ENCODE assay signal across 8 cellular contexts in the genomic region with DNA sequence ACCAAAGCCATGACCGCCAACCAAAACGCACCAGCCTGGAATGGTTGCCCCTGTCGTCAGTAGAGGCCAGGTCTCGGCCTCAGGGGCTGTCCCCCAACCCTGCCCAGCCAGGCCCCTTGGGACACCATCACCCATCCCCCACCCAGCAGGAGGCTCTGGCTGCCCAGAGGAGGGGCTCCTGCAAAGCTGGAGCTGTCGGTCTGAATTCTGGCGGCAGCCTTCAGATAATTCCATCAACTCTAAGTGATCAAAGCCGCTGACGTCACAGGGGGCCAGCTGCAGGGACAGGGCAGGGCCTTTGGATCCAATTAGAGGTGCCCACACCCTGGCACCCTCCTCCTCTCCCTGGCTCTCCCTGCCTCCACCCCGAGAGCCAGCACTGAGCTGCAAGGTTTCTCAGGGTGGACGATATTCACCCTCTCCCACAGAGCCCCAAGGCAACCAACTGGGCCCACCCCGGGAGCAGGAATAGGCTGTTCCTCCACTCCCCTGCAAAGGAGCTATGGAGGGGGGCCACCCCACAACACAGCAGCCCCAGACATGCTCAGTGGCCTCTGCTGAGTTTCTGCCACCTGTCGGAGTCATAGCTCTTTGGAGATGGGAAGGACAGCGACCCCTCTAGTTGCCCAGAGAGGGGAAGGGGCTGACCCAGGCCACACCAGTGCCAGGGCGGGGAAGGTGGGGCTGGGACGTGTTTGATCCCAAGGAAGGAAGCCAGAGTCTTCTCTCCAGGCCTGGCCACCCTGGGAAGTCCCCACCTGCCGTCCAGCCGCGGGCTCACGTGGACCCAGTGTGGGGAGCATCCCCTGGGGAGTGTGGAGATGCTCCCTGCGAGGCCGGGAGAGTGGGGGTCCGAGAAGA.
DNase-seq lines count a peak whose midpoint lies in the region; TF ChIP-seq lines count a peak whose summit lies in the region.

No MANE protein-coding gene starts in this region.

- H3K9me3 ChIP-seq in ascending aorta: no peaks in the 10 kb centered on the region

- H3K9me3 Mint-ChIP-seq in mesothelial cell of epicardium: no peaks in the 10 kb centered on the region

- DNase-seq in stimulated activated CD4-positive, alpha-beta T cell treated with anti-CD3 and anti-CD28 coated beads, Interleukin-15, amount 100 ng/mL, for 24 hours: peak; percentile 20
- no peak for DNase-seq in stimulated activated CD4-positive, alpha-beta T cell treated with anti-CD3 and anti-CD28 coated beads, Interleukin-4, amount 100 ng/mL, for 4 hours
- no peak for DNase-seq in ascending aorta (ENCODE audit: low spot score in 2 of 2)
- peak in 1 of 2 experiments; percentile 61 for DNase-seq in mesothelial cell of epicardium (ENCODE audit: low spot score in 2 of 2, unreplicated experiment in 2 of 2)
- no peak for DNase-seq in erythroblast (lab: John Stamatoyannopoulos, UW)
- no peak for DNase-seq in C1 segment of cervical spinal cord (lab: John Stamatoyannopoulos, UW)
- no peak for DNase-seq in GM10266 (ENCODE audit: extremely low spot score)
- DNase-seq in putamen (ENCODE audit: low spot score): no peak

- H3K27me3 Mint-ChIP-seq in mesothelial cell of epicardium (ENCODE audit: low read depth): peaks cover 26% of the 10 kb centered on the region

- intact Hi-C loops in ascending aorta (cut with DNase I): loop anchor here (5.0 kb wide), 2 partner anchors 73 to 163 kb away; a partner anchor contains a TSS

- no peak for TF ChIP-seq POLR2A in erythroblast (IDR thresholded peaks at IDR 0.05; ENCODE audit: low read length)

- peaks cover 5 to 10% of the 10 kb centered on the region in 2 donors for H3K4me1 ChIP-seq in ascending aorta

- no peak for TF ChIP-seq CTCF in ascending aorta (IDR thresholded peaks at IDR 0.05)
- TF ChIP-seq CTCF in mesothelial cell of epicardium (IDR thresholded peaks at IDR 0.05; ENCODE audit: unreplicated experiment): no peak
- TF ChIP-seq CTCF in GM10266 (IDR thresholded peaks at IDR 0.05; ENCODE audit: control insufficient read depth, insufficient read depth, low read depth, missing control alignments): no peak

- H3K4me3 Mint-ChIP-seq in mesothelial cell of epicardium: peak overlapping the region; percentile 49

- H3K27me3 ChIP-seq in ascending aorta: no peaks in the 10 kb centered on the region

- peak overlapping the region; percentile 82 to 83 for H3K4me3 ChIP-seq in ascending aorta

- H3K36me3 ChIP-seq in ascending aorta: no peaks in the 10 kb centered on the region

- peaks cover 25% of the 10 kb centered on the region for H3K4me1 Mint-ChIP-seq in mesothelial cell of epicardium

- peak overlapping the region in 1 of 2 donors; percentile 43 for H3K27ac ChIP-seq in ascending aorta

- H3K27ac Mint-ChIP-seq in mesothelial cell of epicardium: peak overlapping the region; percentile 79

- H3K36me3 Mint-ChIP-seq in mesothelial cell of epicardium: no peaks in the 10 kb centered on the region
